Comparison of ENCODE assay signal across 8 cellular contexts in genomic region chr12:76763746-76764675, GRCh38.
DNase-seq lines count a peak whose midpoint lies in the region; ATAC-seq and TF ChIP-seq lines count a peak whose summit lies in the region.

Gene ZDHHC17, plus strand, starts transcription at chr12:76764115. Its CDS starts 122 bp downstream, at chr12:76764237.

- peak within 1 kb of the TSS; percentile 95 for H3K4me3 Mint-ChIP-seq in central memory CD8-positive, alpha-beta T cell

- peak within 1 kb of the TSS; percentile 96 for H3K27ac Mint-ChIP-seq in central memory CD8-positive, alpha-beta T cell (ENCODE audit: low read depth)

- peaks cover 38% of the 10 kb centered on the region for H3K4me1 Mint-ChIP-seq in central memory CD8-positive, alpha-beta T cell

- no peak for TF ChIP-seq CTCF in AG10803 (conservative IDR thresholded peaks at IDR 0.05; ENCODE audit: low read length)

- peak within 1 kb of the TSS; percentile 94 for H3K4me3 ChIP-seq in AG10803 (ENCODE audit: low read length)

- peaks cover 28% of the 10 kb centered on the region for H3K36me3 Mint-ChIP-seq in central memory CD8-positive, alpha-beta T cell (ENCODE audit: insufficient read depth)

- DNase-seq in AG10803 (ENCODE audit: low read depth) = peak; percentile 92
- peak; percentile 83 for DNase-seq in NCI-H446 treated with DMSO at 0.1 percent for 48 hours (lab: John Stamatoyannopoulos, UW)
- DNase-seq in central memory CD8-positive, alpha-beta T cell (ENCODE audit: low spot score in 2 of 2) = peak; percentile 87 to 90
- DNase-seq in islet precursor cell = peak; percentile 100
- peak; percentile 87 for DNase-seq in stimulated activated CD4-positive, alpha-beta T cell treated with anti-CD3 and anti-CD28 coated beads, Interleukin-12 subunit alpha, Interleukin-12 subunit beta, amount 100 ng/mL, for 4 hours

- H3K27me3 Mint-ChIP-seq in central memory CD8-positive, alpha-beta T cell = no peaks in the 10 kb centered on the region

- H3K9me3 Mint-ChIP-seq in central memory CD8-positive, alpha-beta T cell = no peaks in the 10 kb centered on the region

- ATAC-seq in GM19043 (IDR thresholded peaks at IDR 0.05; ENCODE audit: low read depth, unreplicated experiment) (peak; percentile 89), HG03378 (IDR thresholded peaks at IDR 0.05; ENCODE audit: unreplicated experiment) (peak; percentile 91)
- peak; percentile 89 to 90 for ATAC-seq in activated CD4-positive, CD25-positive, alpha-beta regulatory T cell treated with anti-CD3 and anti-CD28 coated beads, Interleukin-2, amount 50 U/mL, for 24 hours
- peak; percentile 91 for ATAC-seq in central memory CD8-positive, alpha-beta T cell (replicated peaks; ENCODE audit: extremely low read depth, poor library complexity, severe bottlenecking)

Comparison
In these comparisons a context has a peak if more than half of its experiments do, and no peak if none do; other contexts are left out.
1. Peak in every context shown above with its lines: DNase-seq, ATAC-seq and H3K4me3 ChIP-seq.